Comparison of ENCODE assay signal across 35 cellular contexts in genomic region chr19:43724896-43725295, GRCh38. TPM values are rescaled to one million over a fixed set of nuclear protein-coding genes. Genes with fewer than 3 reads are reported as not detected.
"Had no signal": no experiment of that assay in that cellular context is flagged by ENCODE, and none has a peak within 500 bp of the region (broad histone marks: within the 10 kb centered on the region; RNA-seq: fewer than 3 reads in every experiment).

No MANE protein-coding gene starts in this region.

- H3K4me1 ChIP-seq: right lobe of liver, testis, thyroid gland, transverse colon, upper lobe of left lung, vagina had no signal

- H3K27ac ChIP-seq: left lung, lower lobe of right lung, neural progenitor cell, ovary, right lobe of liver, testis, thyroid gland, transverse colon, upper lobe of left lung, vagina had no signal

- H3K27ac Mint-ChIP-seq: immature natural killer cell, natural killer cell, nephron progenitor cell, neural progenitor cell, progenitor cell of endocrine pancreas had no signal

- H3K36me3 Mint-ChIP-seq: natural killer cell had no signal

- DNase-seq: immature natural killer cell; kidney; left colon; left lung; lower lobe of right lung; mammary epithelial cell; mesenchymal stem cell; natural killer cell; nephron progenitor cell; ovary; right lobe of liver; stimulated activated CD4-positive, alpha-beta T cell treated with anti-CD3 and anti-CD28 coated beads, Interleukin-12 subunit alpha, Interleukin-12 subunit beta, amount 100 ng/mL, for 4 hours; stimulated activated CD4-positive, alpha-beta T cell treated with anti-CD3 and anti-CD28 coated beads, Interleukin-15, amount 100 ng/mL, for 24 hours; stimulated activated CD4-positive, alpha-beta T cell treated with anti-CD3 and anti-CD28 coated beads, Interleukin-2, amount 100 ng/mL, for 24 hours; stimulated activated CD4-positive, alpha-beta T cell treated with anti-CD3 and anti-CD28 coated beads, Interleukin-4, amount 100 ng/mL, for 1 hour; stimulated activated naive CD4-positive, alpha-beta T cell treated with Interleukin-2 at 50 U/mL for 16 hours; stimulated activated naive CD8-positive, alpha-beta T cell treated with anti-CD3 and anti-CD28 coated beads, Interleukin-15, amount 100 ng/mL, for 72 hours; substantia nigra; testis; thyroid gland; transverse colon; upper lobe of left lung had no signal

- H3K4me3 ChIP-seq: left lung, lower lobe of right lung, neural progenitor cell, ovary, right atrium auricular region, right lobe of liver, smooth muscle cell, testis, thyroid gland, transverse colon, upper lobe of left lung, vagina had no signal

- H3K27me3 ChIP-seq: left lung, neural progenitor cell, neutrophil, ovary, right atrium auricular region, right lobe of liver, testis, thyroid gland, transverse colon, upper lobe of left lung, vagina had no signal

- H3K36me3 ChIP-seq: neural progenitor cell, ovary, right lobe of liver, transverse colon had no signal

- H3K4me1 Mint-ChIP-seq: natural killer cell, nephron progenitor cell had no signal

- H3K4me2 ChIP-seq: neural progenitor cell, smooth muscle cell had no signal

- H3K4me3 Mint-ChIP-seq: immature natural killer cell; natural killer cell; nephron progenitor cell; neural progenitor cell; stimulated activated naive CD8-positive, alpha-beta T cell treated with anti-CD3 and anti-CD28 coated beads, Interleukin-15, amount 100 ng/mL, for 72 hours had no signal

- H3K9me3 Mint-ChIP-seq: immature natural killer cell; natural killer cell; nephron progenitor cell; neural progenitor cell; stimulated activated naive CD8-positive, alpha-beta T cell treated with anti-CD3 and anti-CD28 coated beads, Interleukin-15, amount 100 ng/mL, for 72 hours had no signal

- ATAC-seq: left colon; left lung; lower lobe of right lung; natural killer cell; stimulated activated naive CD8-positive, alpha-beta T cell treated with anti-CD3 and anti-CD28 coated beads, Interleukin-15, amount 100 ng/mL, for 72 hours had no signal

- H2AFZ ChIP-seq: neural progenitor cell had no signal

- H3K27me3 Mint-ChIP-seq: progenitor cell of endocrine pancreas; stimulated activated naive CD8-positive, alpha-beta T cell treated with anti-CD3 and anti-CD28 coated beads, Interleukin-15, amount 100 ng/mL, for 72 hours had no signal

- H3K9me3 ChIP-seq: left lung, lower lobe of right lung, neutrophil, ovary, right atrium auricular region, right lobe of liver, testis, thyroid gland, transverse colon, upper lobe of left lung, vagina had no signal

RNA-seq across cellular contexts. Expression of gene IRGC, which starts 9.0 kb away (rescaled TPM):
- total RNA-seq: kidney, left colon, left lung, liver, lower lobe of right lung, mammary epithelial cell, mucosa of gallbladder, natural killer cell, omental fat pad, ovary, progenitor cell of endocrine pancreas, pulmonary artery endothelial cell, renal cortical epithelial cell, right atrium auricular region, right lobe of liver, skeletal muscle tissue, smooth muscle cell, transverse colon, upper lobe of left lung, urinary bladder, vagina had no signal
